ENCODE assay signal across 23 cellular contexts in the genomic region with DNA sequence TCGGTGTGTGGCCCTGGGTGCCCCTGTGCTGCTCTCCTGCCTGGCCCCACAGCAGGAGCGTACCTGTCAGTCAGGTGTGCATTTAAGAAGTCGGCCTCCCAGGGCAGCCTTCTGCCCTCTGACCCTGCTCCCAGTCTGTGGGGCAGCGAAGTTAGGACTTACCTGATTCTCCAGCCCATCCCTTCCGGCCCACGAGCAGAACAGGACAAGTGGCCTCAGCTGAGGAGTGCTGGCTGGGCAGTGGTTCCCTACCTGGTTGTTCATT.
"Had no signal": no experiment of that assay in that cellular context is flagged by ENCODE, and none has a peak within 500 bp of the region (broad histone marks: within the 10 kb centered on the region; RNA-seq: fewer than 3 reads in every experiment).

No MANE protein-coding gene starts in this region.

- DNase-seq: activated CD4-positive, alpha-beta T cell treated with anti-CD3 and anti-CD28 coated beads for 48 hours; activated CD4-positive, CD25-positive, alpha-beta regulatory T cell; activated CD8-positive, alpha-beta T cell treated with anti-CD3 and anti-CD28 coated beads for 36 hours; activated naive CD4-positive, alpha-beta T cell treated with anti-CD3 and anti-CD28 coated beads for 36 hours; activated T-cell treated with anti-CD3 and anti-CD28 coated beads, Interleukin-2, amount 50 U/mL, for 24 hours; caudate nucleus; foreskin keratinocyte; glutamatergic neuron; hippocampal formation; kidney; left lung; mammary epithelial cell; mucosa of descending colon; naive B cell; right lobe of liver; stimulated activated CD4-positive, alpha-beta T cell treated with anti-CD3 and anti-CD28 coated beads, Interleukin-4, amount 100 ng/mL, for 4 hours; stimulated activated naive B cell treated with anti-CD40 and anti-IgM and Interleukin-4, amounts not matched to agents 10 μg/mL and 1 μg/mL and 100 μg/mL, for 72 hours; T-helper 1 cell; T-helper 9 cell had no signal

- H3K27ac Mint-ChIP-seq: activated CD8-positive, alpha-beta T cell treated with anti-CD3 and anti-CD28 coated beads for 36 hours; activated naive CD4-positive, alpha-beta T cell treated with anti-CD3 and anti-CD28 coated beads for 36 hours; activated T-cell treated with anti-CD3 and anti-CD28 coated beads, Interleukin-2, amount 50 U/mL, for 24 hours; stimulated activated naive B cell treated with anti-CD40 and anti-IgM and Interleukin-4, amounts not matched to agents 10 μg/mL and 1 μg/mL and 100 μg/mL, for 72 hours had no signal

- H3K9me3 ChIP-seq: left lung, mucosa of descending colon, ovary, right lobe of liver, vagina had no signal

- H3K9me3 Mint-ChIP-seq: activated CD8-positive, alpha-beta T cell treated with anti-CD3 and anti-CD28 coated beads for 36 hours; activated T-cell treated with anti-CD3 and anti-CD28 coated beads, Interleukin-2, amount 50 U/mL, for 24 hours had no signal

- H3K27ac ChIP-seq: foreskin keratinocyte, left lung, ovary, right lobe of liver, tibial artery, vagina had no signal

- H3K27me3 Mint-ChIP-seq: activated CD8-positive, alpha-beta T cell treated with anti-CD3 and anti-CD28 coated beads for 36 hours had no signal

- H3K4me1 ChIP-seq: foreskin keratinocyte, right lobe of liver had no signal

- H3K4me3 ChIP-seq: left lung, mucosa of descending colon, ovary, right lobe of liver, tibial artery, vagina had no signal

- FAIRE-seq: kidney had no signal

- ATAC-seq: activated CD8-positive, alpha-beta T cell treated with anti-CD3 and anti-CD28 coated beads for 36 hours; foreskin keratinocyte; left lung; stimulated activated naive B cell treated with anti-CD40 and anti-IgM and Interleukin-4, amounts not matched to agents 10 μg/mL and 1 μg/mL and 100 μg/mL, for 72 hours had no signal

- H3K4me3 Mint-ChIP-seq: activated CD8-positive, alpha-beta T cell treated with anti-CD3 and anti-CD28 coated beads for 36 hours; activated naive CD4-positive, alpha-beta T cell treated with anti-CD3 and anti-CD28 coated beads for 36 hours; activated T-cell treated with anti-CD3 and anti-CD28 coated beads, Interleukin-2, amount 50 U/mL, for 24 hours; brain; naive B cell; stimulated activated naive B cell treated with anti-CD40 and anti-IgM and Interleukin-4, amounts not matched to agents 10 μg/mL and 1 μg/mL and 100 μg/mL, for 72 hours had no signal

- H3K27me3 ChIP-seq: foreskin keratinocyte, left lung, ovary, right lobe of liver, tibial artery, vagina had no signal

- H3K4me1 Mint-ChIP-seq: naive B cell; stimulated activated naive B cell treated with anti-CD40 and anti-IgM and Interleukin-4, amounts not matched to agents 10 μg/mL and 1 μg/mL and 100 μg/mL, for 72 hours had no signal

- H3K36me3 ChIP-seq: ovary, right lobe of liver had no signal
